Comparison of ENCODE assay signal across 17 cellular contexts in genomic region chr14:21672116-21672515, GRCh38. TPM values are rescaled to one million over a fixed set of nuclear protein-coding genes. Genes with fewer than 3 reads are reported as not detected.
"Had no signal": no experiment of that assay in that cellular context is flagged by ENCODE, and none has a peak within 500 bp of the region (broad histone marks: within the 10 kb centered on the region; RNA-seq: fewer than 3 reads in every experiment).

No MANE protein-coding gene starts in this region.

- ATAC-seq: left lung; mucosa of descending colon; naive thymus-derived CD4-positive, alpha-beta T cell; pancreas; stimulated activated naive B cell treated with anti-CD40 and anti-IgM and Interleukin-4, amounts not matched to agents 10 μg/mL and 1 μg/mL and 100 μg/mL, for 72 hours had no signal

- H3K27me3 ChIP-seq: left lung, pancreas, tibial artery, uterus had no signal

- H3K36me3 ChIP-seq: left lung, pancreas, tibial artery, uterus had no signal

- H3K4me1 ChIP-seq: left lung, pancreas, tibial artery, uterus had no signal

- H3K4me3 ChIP-seq: left lung, mucosa of descending colon, pancreas, tibial artery, uterus had no signal

- DNase-seq: activated CD4-positive, alpha-beta T cell treated with anti-CD3 and anti-CD28 coated beads, Interleukin-2, amount 50 U/mL, for 1 hour; activated CD8-positive, alpha-beta memory T cell treated with anti-CD3 and anti-CD28 coated beads for 24 hours; activated gamma-delta T cell treated with Interleukin-2 at 50 U/mL for 16 hours; cerebellar nuclear complex; hippocampal formation; kidney; left lung; mucosa of descending colon; naive thymus-derived CD4-positive, alpha-beta T cell; pancreas; stimulated activated naive B cell treated with anti-CD40 and anti-IgM and Interleukin-4, amounts not matched to agents 10 μg/mL and 1 μg/mL and 100 μg/mL, for 72 hours; T-helper 9 cell; tibial artery; uterus had no signal

- H3K4me3 Mint-ChIP-seq: activated naive CD8-positive, alpha-beta T cell; naive thymus-derived CD4-positive, alpha-beta T cell; stimulated activated naive B cell treated with anti-CD40 and anti-IgM and Interleukin-4, amounts not matched to agents 10 μg/mL and 1 μg/mL and 100 μg/mL, for 72 hours had no signal

- H3K27ac Mint-ChIP-seq: activated naive CD8-positive, alpha-beta T cell; naive thymus-derived CD4-positive, alpha-beta T cell; stimulated activated naive B cell treated with anti-CD40 and anti-IgM and Interleukin-4, amounts not matched to agents 10 μg/mL and 1 μg/mL and 100 μg/mL, for 72 hours had no signal

- H3K9me3 ChIP-seq: pancreas, tibial artery, uterus had no signal

- H3K4me1 Mint-ChIP-seq: stimulated activated naive B cell treated with anti-CD40 and anti-IgM and Interleukin-4, amounts not matched to agents 10 μg/mL and 1 μg/mL and 100 μg/mL, for 72 hours had no signal

- H3K27ac ChIP-seq: left lung, pancreas, tibial artery, uterus had no signal

- H3K36me3 Mint-ChIP-seq: naive thymus-derived CD4-positive, alpha-beta T cell; stimulated activated naive B cell treated with anti-CD40 and anti-IgM and Interleukin-4, amounts not matched to agents 10 μg/mL and 1 μg/mL and 100 μg/mL, for 72 hours had no signal

RNA-seq across cellular contexts. Expression of gene OR4E1, which starts 1.5 kb away (rescaled TPM):
- total RNA-seq: dermis microvascular lymphatic vessel endothelial cell, epithelial cell of proximal tubule, kidney, left lung, mucosa of descending colon, pancreas, uterus had no signal
- polyA plus RNA-seq: naive thymus-derived CD4-positive, alpha-beta T cell; pancreas had no signal

RNA-seq across cellular contexts. Expression of gene OR4E2, which starts 18.5 kb away (rescaled TPM):
- total RNA-seq: dermis microvascular lymphatic vessel endothelial cell; epithelial cell of proximal tubule; kidney; left lung; mucosa of descending colon; naive thymus-derived CD4-positive, alpha-beta T cell; pancreas; uterus had no signal
- polyA plus RNA-seq: naive thymus-derived CD4-positive, alpha-beta T cell; pancreas had no signal

RNA-seq across cellular contexts. Expression of gene OR10G2, which starts 37.4 kb away (rescaled TPM):
- total RNA-seq: dermis microvascular lymphatic vessel endothelial cell; epithelial cell of proximal tubule; kidney; left lung; mucosa of descending colon; naive thymus-derived CD4-positive, alpha-beta T cell; pancreas; uterus had no signal
- polyA plus RNA-seq: pancreas had no signal
